In genomic region chr1:33435096-33435820, GRCh38 we compare ENCODE assay signal across 12 cellular contexts. TPM values are rescaled to one million over a fixed set of nuclear protein-coding genes. Genes with fewer than 3 reads are reported as not detected.
DNase-seq lines count a peak whose midpoint lies in the region; ATAC-seq, FAIRE-seq and TF ChIP-seq lines count a peak whose summit lies in the region.
"Had no signal": no experiment of that assay in that cellular context is flagged by ENCODE, and none has a peak within 500 bp of the region (broad histone marks: within the 10 kb centered on the region; RNA-seq: fewer than 3 reads in every experiment).

No MANE protein-coding gene starts in this region.

- H3K36me3 ChIP-seq in endothelial cell of umbilical vein (ENCODE audit: control insufficient read depth in 2 of 2, extremely low read depth in 1 of 2, insufficient read depth in 2 of 2, low read length in 2 of 2) (no peaks in the 10 kb centered on the region), osteoblast (ENCODE audit: insufficient read depth, low read length) (no peaks in the 10 kb centered on the region)

- POLR2A ChIA-PET in endothelial cell of umbilical vein (lab: Charles Lee) = no interaction called here

- no peak overlapping the region for H3K9ac ChIP-seq in endothelial cell of umbilical vein (replicated peaks; ENCODE audit: extremely low read depth, insufficient read depth, low read length)

- no peaks in the 10 kb centered on the region for H3K79me2 ChIP-seq in endothelial cell of umbilical vein (ENCODE audit: control insufficient read depth, insufficient read depth, low read length)
- peaks cover 3% of the 10 kb centered on the region for H3K79me2 ChIP-seq in osteoblast (ENCODE audit: insufficient read depth, low read length)

- no peak overlapping the region for H2AFZ ChIP-seq in endothelial cell of umbilical vein (ENCODE audit: low read depth, low read length)
- no peak overlapping the region for H2AFZ ChIP-seq in osteoblast (ENCODE audit: low read length)

- H3K27ac Mint-ChIP-seq in stimulated activated effector memory CD8-positive, alpha-beta T cell treated with anti-CD3 and anti-CD28 coated beads, Interleukin-12 subunit alpha, Interleukin-12 subunit beta, amount 100 ng/mL, for 72 hours = no peak overlapping the region

- FAIRE-seq in endothelial cell of umbilical vein (lab: Jason Lieb, UNC) = no peak

- H3K4me3 Mint-ChIP-seq in stimulated activated effector memory CD8-positive, alpha-beta T cell treated with anti-CD3 and anti-CD28 coated beads, Interleukin-12 subunit alpha, Interleukin-12 subunit beta, amount 100 ng/mL, for 72 hours = no peak overlapping the region

- CTCF ChIA-PET in endothelial cell of umbilical vein (lab: Charles Lee) = no interaction called here

- no peak overlapping the region for H3K4me3 ChIP-seq in endothelial cell of umbilical vein (replicated peaks in 1 of 3; ENCODE audit: insufficient read depth in 1 of 3, low read depth in 1 of 3, low read length in 3 of 3)
- no peak overlapping the region for H3K4me3 ChIP-seq in osteoblast (ENCODE audit: insufficient read depth, low read length)
- H3K4me3 ChIP-seq in coronary artery = no peak overlapping the region

- DNase-seq in NCI-H1436 (lab: John Stamatoyannopoulos, UW) = peak; percentile 19
- DNase-seq in NCI-H1436 treated with DMSO at 0.1 percent for 48 hours (lab: John Stamatoyannopoulos, UW) = no peak
- DNase-seq in NCI-H345 (lab: John Stamatoyannopoulos, UW) = peak; percentile 78
- DNase-seq in endothelial cell of umbilical vein (ENCODE audit: low read depth, low spot score) = no peak
- DNase-seq in osteoblast (ENCODE audit: insufficient read length, low spot score, missing footprints) = peak; percentile 89
- DNase-seq in stimulated activated effector memory CD8-positive, alpha-beta T cell treated with anti-CD3 and anti-CD28 coated beads, Interleukin-12 subunit alpha, Interleukin-12 subunit beta, amount 100 ng/mL, for 72 hours (ENCODE audit: low spot score in 2 of 2) = no peak
- no peak for DNase-seq in coronary artery (ENCODE audit: low spot score)
- no peak for DNase-seq in inferior parietal cortex (ENCODE audit: extremely low spot score)
- DNase-seq: ACHN; activated CD4-positive, CD25-positive, alpha-beta regulatory T cell; GDM1; NCI-H187 had no signal

- no peak overlapping the region for H3K27ac ChIP-seq in endothelial cell of umbilical vein (ENCODE audit: insufficient read depth, low read depth, low read length)
- H3K27ac ChIP-seq in osteoblast (ENCODE audit: low read depth, low read length) = peak overlapping the region; percentile 67
- H3K27ac ChIP-seq in coronary artery = no peak overlapping the region

- no TSS peak for BruUV-seq in endothelial cell of umbilical vein (replicated peaks; lab: Mats Ljungman, UMichigan)

- no peak for ATAC-seq in stimulated activated effector memory CD8-positive, alpha-beta T cell treated with anti-CD3 and anti-CD28 coated beads, Interleukin-12 subunit alpha, Interleukin-12 subunit beta, amount 100 ng/mL, for 72 hours

- H3K27me3 ChIP-seq in endothelial cell of umbilical vein (ENCODE audit: control insufficient read depth in 2 of 2, insufficient read depth in 2 of 2, low read length in 2 of 2) (no peaks in the 10 kb centered on the region), osteoblast (ENCODE audit: insufficient read depth, low read length) (no peaks in the 10 kb centered on the region)

- H3K4me2 ChIP-seq in endothelial cell of umbilical vein (ENCODE audit: insufficient read depth, low read length) (no peak overlapping the region), osteoblast (ENCODE audit: insufficient read depth, low read length) (peak overlapping the region; percentile 16)

- H3K9me3 ChIP-seq in endothelial cell of umbilical vein (replicated peaks; ENCODE audit: control insufficient read depth, insufficient read depth, low read length) (no peaks in the 10 kb centered on the region), osteoblast (ENCODE audit: low read depth, low read length) (no peaks in the 10 kb centered on the region)

- dilution Hi-C loops in endothelial cell of umbilical vein (cut with MboI; ENCODE audit: extremely low pct_ligation_motif_present, low sequenced_read_pairs) = no loop called here

- H3K4me1 Mint-ChIP-seq in stimulated activated effector memory CD8-positive, alpha-beta T cell treated with anti-CD3 and anti-CD28 coated beads, Interleukin-12 subunit alpha, Interleukin-12 subunit beta, amount 100 ng/mL, for 72 hours = no peaks in the 10 kb centered on the region

- TF ChIP-seq CTCF in endothelial cell of umbilical vein (IDR thresholded peaks at IDR 0.05; ENCODE audit: extremely low read depth in 1 of 2, insufficient read depth in 1 of 2, low read depth in 1 of 2, low read length in 2 of 2) = no peak
- TF ChIP-seq CTCF in osteoblast (IDR thresholded peaks at IDR 0.05; ENCODE audit: extremely low read depth, low read depth, low read length) = no peak
- TF ChIP-seq CTCF in coronary artery (IDR thresholded peaks at IDR 0.05) = no peak

- TF ChIP-seq POLR2A in endothelial cell of umbilical vein (IDR thresholded peaks at IDR 0.05; ENCODE audit: low read depth, low read length) = no peak

- no peaks in the 10 kb centered on the region for H3K9me3 Mint-ChIP-seq in stimulated activated effector memory CD8-positive, alpha-beta T cell treated with anti-CD3 and anti-CD28 coated beads, Interleukin-12 subunit alpha, Interleukin-12 subunit beta, amount 100 ng/mL, for 72 hours

- H3K9me1 ChIP-seq in endothelial cell of umbilical vein (replicated peaks; ENCODE audit: control insufficient read depth, extremely low read depth, insufficient read depth, low read length) = no peaks in the 10 kb centered on the region

- H4K20me1 ChIP-seq in endothelial cell of umbilical vein (replicated peaks; ENCODE audit: control insufficient read depth, extremely low read depth, insufficient read depth, low read length) = no peaks in the 10 kb centered on the region
- no peaks in the 10 kb centered on the region for H4K20me1 ChIP-seq in osteoblast (ENCODE audit: insufficient read depth, low read length)

- peaks cover 26% of the 10 kb centered on the region for H3K4me1 ChIP-seq in endothelial cell of umbilical vein (ENCODE audit: control insufficient read depth, extremely low read depth, insufficient read depth, low read length)
- peaks cover 40% of the 10 kb centered on the region for H3K4me1 ChIP-seq in osteoblast (ENCODE audit: insufficient read depth, low read length)

- no peaks in the 10 kb centered on the region for H3K36me3 Mint-ChIP-seq in stimulated activated effector memory CD8-positive, alpha-beta T cell treated with anti-CD3 and anti-CD28 coated beads, Interleukin-12 subunit alpha, Interleukin-12 subunit beta, amount 100 ng/mL, for 72 hours

- intact Hi-C loops in endothelial cell of umbilical vein (cut with micrococcal nuclease) = no loop called here

TF ChIP-seq in endothelial cell of umbilical vein, 7 proteins besides CTCF, POLR2A, EP300 and RAD21:
- peak; percentile 68 for TF ChIP-seq FOS (IDR thresholded peaks at IDR 0.05; ENCODE audit: borderline replicate concordance, insufficient read depth, low read length)
- no peak for TF ChIP-seq MAX (IDR thresholded peaks at IDR 0.05; ENCODE audit: insufficient read depth, insufficient read length)
- TF ChIP-seq JUN (IDR thresholded peaks at IDR 0.05; ENCODE audit: borderline replicate concordance, insufficient read depth, insufficient read length, low read depth) = peak; percentile 17
- no peak for TF ChIP-seq POLR2AphosphoS5 (IDR thresholded peaks at IDR 0.05; ENCODE audit: insufficient read depth, low read depth, low read length)
- TF ChIP-seq MYC (IDR thresholded peaks at IDR 0.05; ENCODE audit: low read depth, low read length) = no peak
- no peak for TF ChIP-seq GATA2 (IDR thresholded peaks at IDR 0.05; ENCODE audit: insufficient read depth, insufficient read length, low read depth, low read length)

RNA-seq across cellular contexts. Expression of gene PHC2, which starts 4.4 kb away (rescaled TPM):
- total RNA-seq in endothelial cell of umbilical vein = 79.0 and 82.3 TPM in 2 replicates
- 59.6 and 65.6 TPM in 2 replicates for polyA plus RNA-seq in endothelial cell of umbilical vein
- 77.7 and 81.7 TPM in 2 replicates for polyA plus RNA-seq in endothelial cell of umbilical vein (2011; cell fraction: cytosol; rRNA removed)
- polyA plus RNA-seq in endothelial cell of umbilical vein (2011; cell fraction: nucleus; rRNA removed) = 55.2 and 67.5 TPM in 2 replicates
- 57.0 and 62.8 TPM in 2 replicates for polyA plus RNA-seq in endothelial cell of umbilical vein (2012)
- polyA minus RNA-seq in endothelial cell of umbilical vein = 43.1 and 48.5 TPM in 2 replicates
- 14.2 TPM for polyA minus RNA-seq in endothelial cell of umbilical vein (2011; cell fraction: cytosol; rRNA and poly(A)+ RNA removed)
- 19.4 and 21.8 TPM in 2 replicates for polyA minus RNA-seq in endothelial cell of umbilical vein (2011; cell fraction: nucleus; rRNA and poly(A)+ RNA removed)
- 82.2 and 85.4 TPM in 2 replicates for total RNA-seq in osteoblast

RNA-seq across cellular contexts. Expression of gene ZSCAN20, which starts 37.2 kb away (rescaled TPM):
- total RNA-seq in endothelial cell of umbilical vein (4.7 and 5.8 TPM in 2 replicates), osteoblast (9.8 and 11.2 TPM in 2 replicates)
- polyA plus RNA-seq in endothelial cell of umbilical vein = 1.0 and 1.2 TPM in 2 replicates
- 1.5 and 1.7 TPM in 2 replicates for polyA plus RNA-seq in endothelial cell of umbilical vein (2011; cell fraction: cytosol; rRNA removed)
- polyA plus RNA-seq in endothelial cell of umbilical vein (2011; cell fraction: nucleus; rRNA removed) = 5.5 and 5.6 TPM in 2 replicates
- polyA plus RNA-seq in endothelial cell of umbilical vein (2012) = 1.9 and 2.4 TPM in 2 replicates
- 4.0 and 5.0 TPM in 2 replicates for polyA minus RNA-seq in endothelial cell of umbilical vein
- 3.2 TPM for polyA minus RNA-seq in endothelial cell of umbilical vein (2011; cell fraction: cytosol; rRNA and poly(A)+ RNA removed)
- 2.6 and 3.3 TPM in 2 replicates for polyA minus RNA-seq in endothelial cell of umbilical vein (2011; cell fraction: nucleus; rRNA and poly(A)+ RNA removed)

Comparison
In these comparisons a context has a peak if more than half of its experiments do, and no peak if none do; other contexts are left out.
1. DNase-seq: peak in NCI-H1436 (single experiment), NCI-H345 (single experiment) and osteoblast (single experiment); none in NCI-H1436 treated with DMSO at 0.1 percent for 48 hours (single experiment), endothelial cell of umbilical vein (single experiment), stimulated activated effector memory CD8-positive, alpha-beta T cell treated with anti-CD3 and anti-CD28 coated beads, Interleukin-12 subunit alpha, Interleukin-12 subunit beta, amount 100 ng/mL, for 72 hours (0 of 2), coronary artery (single experiment) and inferior parietal cortex (single experiment).